Comparison of ENCODE assay signal across 1 cellular context in genomic region chr20:10367921-10368701, GRCh38.
TF ChIP-seq lines count a peak whose summit lies in the region.

No MANE protein-coding gene starts in this region.

TF ChIP-seq in HepG2, 621 proteins besides CTCF, POLR2A, EP300 and RAD21 (continued from another document and continues in another):
- TF ChIP-seq HMG20B (CRISPR knock-in tag; conservative IDR thresholded peaks at IDR 0.05) (peak; percentile 59; the same call in 1 of the 2 replicates), RFXANK (CRISPR knock-in tag; IDR thresholded peaks at IDR 0.05) (peak; percentile 26; the same call in 1 of the 2 replicates), DZIP1 (CRISPR knock-in tag; IDR thresholded peaks at IDR 0.05) (no peak), ZNF563 (CRISPR knock-in tag; IDR thresholded peaks at IDR 0.05) (no peak), ZNF326 (CRISPR knock-in tag; IDR thresholded peaks at IDR 0.05; ENCODE audit: borderline replicate concordance) (no peak), LCORL (IDR thresholded peaks at IDR 0.05) (peak; percentile 69; the same call in 1 of the 2 replicates), LCORL (CRISPR knock-in tag; IDR thresholded peaks at IDR 0.05) (peak; percentile 81), E2F2 (CRISPR knock-in tag; IDR thresholded peaks at IDR 0.05; ENCODE audit: borderline replicate concordance) (no peak), ZNF3 (CRISPR knock-in tag; IDR thresholded peaks at IDR 0.05) (0 out of 2 replicates have a peak, but pooled peaks have one; percentile 19), ATF6 (CRISPR knock-in tag; conservative IDR thresholded peaks at IDR 0.05) (no peak; the same call in 1 of the 2 replicates), TRIM22 (IDR thresholded peaks at IDR 0.05) (no peak), ZBED4 (CRISPR knock-in tag; IDR thresholded peaks at IDR 0.05; ENCODE audit: borderline replicate concordance) (no peak; the same call in 1 of the 2 replicates), ZBTB38 (CRISPR knock-in tag; IDR thresholded peaks at IDR 0.05) (peak; percentile 58; the same call in 1 of the 2 replicates), BCLAF1 (IDR thresholded peaks at IDR 0.05) (no peak), CBX2 (IDR thresholded peaks at IDR 0.05; ENCODE audit: low read depth, low read length) (no peak), CBX2 (CRISPR knock-in tag; IDR thresholded peaks at IDR 0.05; ENCODE audit: low read depth) (no peak), HOXA7 (CRISPR knock-in tag; IDR thresholded peaks at IDR 0.05) (no peak), ZNF558 (CRISPR knock-in tag; IDR thresholded peaks at IDR 0.05; ENCODE audit: borderline replicate concordance) (no peak), NR2C2 (CRISPR knock-in tag; IDR thresholded peaks at IDR 0.05; ENCODE audit: borderline replicate concordance) (peak; percentile 61), POLR2AphosphoS5 (IDR thresholded peaks at IDR 0.05; ENCODE audit: low read depth, low read length) (peak; percentile 29; the same call in 1 of the 2 replicates), BHLHE40 (IDR thresholded peaks at IDR 0.05; ENCODE audit: low read length) (no peak), ZNF614 (CRISPR knock-in tag; IDR thresholded peaks at IDR 0.05; ENCODE audit: borderline replicate concordance) (no peak; the same call in 1 of the 2 replicates), ZNF775 (CRISPR knock-in tag; IDR thresholded peaks at IDR 0.05; ENCODE audit: borderline replicate concordance) (peak; percentile 25; the same call in 1 of the 2 replicates), PHF8 (CRISPR knock-in tag; IDR thresholded peaks at IDR 0.05) (no peak; the same call in 1 of the 2 replicates), YEATS2 (CRISPR knock-in tag; IDR thresholded peaks at IDR 0.05; ENCODE audit: borderline replicate concordance) (no peak; the same call in 1 of the 2 replicates), ZSCAN31 (CRISPR knock-in tag; IDR thresholded peaks at IDR 0.05; ENCODE audit: low read depth) (peak; percentile 48; the same call in 1 of the 2 replicates), ZNF263 (CRISPR knock-in tag; IDR thresholded peaks at IDR 0.05) (0 out of 2 replicates have a peak, but pooled peaks have one; percentile 27), PLRG1 (conservative IDR thresholded peaks at IDR 0.05) (no peak), SIX4 (CRISPR knock-in tag; IDR thresholded peaks at IDR 0.05) (peak; percentile 62; the same call in 1 of the 2 replicates), KLF11 (CRISPR knock-in tag; IDR thresholded peaks at IDR 0.05) (0 out of 2 replicates have a peak, but pooled peaks have one; percentile 65), FOXM1 (CRISPR knock-in tag; IDR thresholded peaks at IDR 0.05) (no peak), HNF4A (CRISPR knock-in tag; IDR thresholded peaks at IDR 0.05) (peak; percentile 98), SPEN (CRISPR knock-in tag; IDR thresholded peaks at IDR 0.05; ENCODE audit: low read depth) (no peak), ZFP90 (CRISPR knock-in tag; IDR thresholded peaks at IDR 0.05; ENCODE audit: borderline replicate concordance) (no peak), ZNF546 (CRISPR knock-in tag; conservative IDR thresholded peaks at IDR 0.05) (peak; percentile 22; the same call in 1 of the 2 replicates), SNRNP70 (IDR thresholded peaks at IDR 0.05; ENCODE audit: low read depth, low read length) (no peak), NFE2L2 (IDR thresholded peaks at IDR 0.05; ENCODE audit: low read length) (no peak), FOXJ3 (CRISPR knock-in tag; IDR thresholded peaks at IDR 0.05; ENCODE audit: borderline replicate concordance) (peak; percentile 90; the same call in 1 of the 2 replicates), RFX1 (IDR thresholded peaks at IDR 0.05) (no peak), GATAD2A (CRISPR knock-in tag; IDR thresholded peaks at IDR 0.05) (peak; percentile 98), DRAP1 (CRISPR knock-in tag; IDR thresholded peaks at IDR 0.05) (peak; percentile 60; the same call in 1 of the 2 replicates), IRF2 (CRISPR knock-in tag; IDR thresholded peaks at IDR 0.05) (peak; percentile 73; the same call in 1 of the 2 replicates), PCBP2 (optimal IDR thresholded peaks at IDR 0.05; ENCODE audit: low read depth, low read length, poor library complexity, severe bottlenecking) (no peak), ZNF576 (CRISPR knock-in tag; IDR thresholded peaks at IDR 0.05) (no peak), TSC22D2 (CRISPR knock-in tag; IDR thresholded peaks at IDR 0.05; ENCODE audit: borderline replicate concordance) (no peak), ZNF772 (CRISPR knock-in tag; IDR thresholded peaks at IDR 0.05) (peak; percentile 52; the same call in 1 of the 2 replicates), ZFAT (CRISPR knock-in tag; conservative IDR thresholded peaks at IDR 0.05) (0 out of 2 replicates have a peak, but pooled peaks have one; percentile 33)
